34 cellular contexts compared by ENCODE assay signal in the genomic region with DNA sequence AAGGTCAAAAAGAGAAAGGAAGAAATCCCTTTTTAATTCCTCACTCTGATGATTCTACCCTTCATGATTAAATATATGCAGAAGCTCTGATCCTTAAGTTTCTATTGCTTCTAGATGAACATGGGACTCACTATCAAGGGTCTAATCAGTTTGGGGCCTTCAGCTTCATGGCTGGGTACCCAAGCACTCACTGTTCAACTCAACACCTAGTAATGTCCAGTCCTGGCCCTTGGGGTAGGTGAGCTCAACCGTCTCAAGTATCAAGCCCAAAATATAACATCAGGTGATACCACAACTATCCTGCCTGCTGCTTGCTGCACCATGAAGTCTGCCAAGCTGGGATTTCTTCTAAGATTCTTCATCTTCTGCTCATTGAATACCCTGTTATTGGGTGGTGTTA. TPM values are rescaled to one million over a fixed set of nuclear protein-coding genes. Genes with fewer than 3 reads are reported as not detected.
"Had no signal": no experiment of that assay in that cellular context is flagged by ENCODE, and none has a peak within 500 bp of the region (broad histone marks: within the 10 kb centered on the region; RNA-seq: fewer than 3 reads in every experiment).

SPINT4 (plus strand) TSS at position 301 of the 400 bp plus-strand sequence; CDS start at position 322, 21 bp downstream.

- DNase-seq: stimulated activated CD4-positive, alpha-beta T cell treated with anti-CD3 and anti-CD28 coated beads, Interleukin-2, amount 100 ng/mL, for 48 hours; stimulated activated CD4-positive, alpha-beta T cell treated with anti-CD3 and anti-CD28 coated beads, Interleukin-4, amount 100 ng/mL, for 1 hour; stimulated activated CD4-positive, alpha-beta T cell treated with anti-CD3 and anti-CD28 coated beads, Interleukin-4, amount 100 ng/mL, for 24 hours; stimulated activated CD4-positive, alpha-beta T cell treated with anti-CD3 and anti-CD28 coated beads, Interleukin-4, amount 100 ng/mL, for 4 hours; stimulated activated CD8-positive, alpha-beta memory T cell treated with anti-CD3 and anti-CD28 coated beads, Interleukin-4, amount 100 ng/mL, for 48 hours; stimulated activated naive B cell treated with anti-CD40 and anti-IgM and Interleukin-4, amounts not matched to agents 10 μg/mL and 1 μg/mL and 100 μg/mL, for 72 hours; stimulated activated naive CD4-positive, alpha-beta T cell; stimulated activated naive CD4-positive, alpha-beta T cell treated with Interleukin-2 at 50 U/mL for 16 hours; stimulated activated naive CD8-positive, alpha-beta T cell treated with anti-CD3 and anti-CD28 coated beads, Interleukin-15, amount 100 ng/mL, for 72 hours; stimulated activated naive CD8-positive, alpha-beta T cell treated with anti-CD3 and anti-CD28 coated beads, Interleukin-15, Interleukin-2, amounts not matched to agents 100 U/mL and 50 U/mL, for 24 hours; stomach; substantia nigra; testis; thyroid gland; tibial artery; transverse colon; trophoblast cell; upper lobe of left lung; upper lobe of right lung; uterus had no signal

- H3K27ac ChIP-seq: stomach, suprapubic skin, testis, thoracic aorta, thyroid gland, tibial artery, tibial nerve, transverse colon, upper lobe of left lung, upper lobe of right lung, uterus, vagina had no signal

- H3K36me3 ChIP-seq: stomach, suprapubic skin, thoracic aorta, thyroid gland, tibial artery, tibial nerve, transverse colon, upper lobe of left lung, upper lobe of right lung, uterus, vagina had no signal

- H3K27ac Mint-ChIP-seq: stimulated activated effector memory CD8-positive, alpha-beta T cell treated with anti-CD3 and anti-CD28 coated beads, Interleukin-12 subunit alpha, Interleukin-12 subunit beta, amount 100 ng/mL, for 72 hours; stimulated activated memory B cell treated with anti-CD40 and anti-IgM and Interleukin-4, amounts not matched to agents 10 μg/mL and 1 μg/mL and 100 μg/mL, for 72 hours; stimulated activated naive B cell treated with anti-CD40 and anti-IgM and Interleukin-4, amounts not matched to agents 10 μg/mL and 1 μg/mL and 100 μg/mL, for 72 hours; stimulated activated naive CD8-positive, alpha-beta T cell treated with anti-CD3 and anti-CD28 coated beads, Interleukin-15, amount 100 ng/mL, for 72 hours; stimulated activated naive CD8-positive, alpha-beta T cell treated with anti-CD3 and anti-CD28 coated beads, Interleukin-15, Interleukin-2, amounts not matched to agents 100 ng/mL and 50 ng/mL, for 24 hours; type B pancreatic cell had no signal

- FAIRE-seq: urothelium cell line had no signal

- ATAC-seq: stimulated activated effector memory CD8-positive, alpha-beta T cell treated with anti-CD3 and anti-CD28 coated beads, Interleukin-12 subunit alpha, Interleukin-12 subunit beta, amount 100 ng/mL, for 72 hours; stimulated activated memory B cell treated with anti-CD40 and anti-IgM and Interleukin-4, amounts not matched to agents 10 μg/mL and 1 μg/mL and 100 μg/mL, for 72 hours; stimulated activated naive B cell treated with anti-CD40 and anti-IgM and Interleukin-4, amounts not matched to agents 10 μg/mL and 1 μg/mL and 100 μg/mL, for 72 hours; stimulated activated naive CD8-positive, alpha-beta T cell treated with anti-CD3 and anti-CD28 coated beads, Interleukin-15, amount 100 ng/mL, for 72 hours; stimulated activated naive CD8-positive, alpha-beta T cell treated with anti-CD3 and anti-CD28 coated beads, Interleukin-15, Interleukin-2, amounts not matched to agents 100 U/mL and 50 U/mL, for 24 hours; upper lobe of right lung had no signal

- H3K4me1 ChIP-seq: stomach, suprapubic skin, testis, thyroid gland, tibial artery, tibial nerve, transverse colon, upper lobe of left lung, upper lobe of right lung, uterus, vagina had no signal

- H3K4me3 ChIP-seq: stomach, suprapubic skin, testis, thoracic aorta, thyroid gland, tibial artery, tibial nerve, transverse colon, upper lobe of left lung, upper lobe of right lung, uterus, vagina had no signal

- H3K27me3 ChIP-seq: stomach, testis, thyroid gland, tibial artery, tibial nerve, transverse colon, upper lobe of left lung, upper lobe of right lung, uterus, vagina had no signal

- H3K36me3 Mint-ChIP-seq: stimulated activated effector memory CD8-positive, alpha-beta T cell treated with anti-CD3 and anti-CD28 coated beads, Interleukin-12 subunit alpha, Interleukin-12 subunit beta, amount 100 ng/mL, for 72 hours; type B pancreatic cell had no signal

- H3K4me3 Mint-ChIP-seq: stimulated activated effector memory CD8-positive, alpha-beta T cell treated with anti-CD3 and anti-CD28 coated beads, Interleukin-12 subunit alpha, Interleukin-12 subunit beta, amount 100 ng/mL, for 72 hours; stimulated activated memory B cell treated with anti-CD40 and anti-IgM and Interleukin-4, amounts not matched to agents 10 μg/mL and 1 μg/mL and 100 μg/mL, for 72 hours; stimulated activated naive B cell treated with anti-CD40 and anti-IgM and Interleukin-4, amounts not matched to agents 10 μg/mL and 1 μg/mL and 100 μg/mL, for 72 hours; stimulated activated naive CD8-positive, alpha-beta T cell treated with anti-CD3 and anti-CD28 coated beads, Interleukin-15, amount 100 ng/mL, for 72 hours; stimulated activated naive CD8-positive, alpha-beta T cell treated with anti-CD3 and anti-CD28 coated beads, Interleukin-15, Interleukin-2, amounts not matched to agents 100 ng/mL and 50 ng/mL, for 24 hours; type B pancreatic cell had no signal

- H3K4me1 Mint-ChIP-seq: stimulated activated naive CD8-positive, alpha-beta T cell treated with anti-CD3 and anti-CD28 coated beads, Interleukin-15, amount 100 ng/mL, for 72 hours had no signal

RNA-seq across cellular contexts. Expression of gene SPINT4, which starts in this region (rescaled TPM):
- total RNA-seq: stomach, subcutaneous adipose tissue, suprapubic skin, temporal lobe, testis, thoracic aorta, thyroid gland, tibial nerve, transverse colon, upper lobe of left lung, upper lobe of right lung, ureter, urinary bladder, uterus, vagina had no signal
- polyA plus RNA-seq: stomach, thymus, urinary bladder had no signal
